Comparison of ENCODE assay signal across 21 cellular contexts in the genomic region with DNA sequence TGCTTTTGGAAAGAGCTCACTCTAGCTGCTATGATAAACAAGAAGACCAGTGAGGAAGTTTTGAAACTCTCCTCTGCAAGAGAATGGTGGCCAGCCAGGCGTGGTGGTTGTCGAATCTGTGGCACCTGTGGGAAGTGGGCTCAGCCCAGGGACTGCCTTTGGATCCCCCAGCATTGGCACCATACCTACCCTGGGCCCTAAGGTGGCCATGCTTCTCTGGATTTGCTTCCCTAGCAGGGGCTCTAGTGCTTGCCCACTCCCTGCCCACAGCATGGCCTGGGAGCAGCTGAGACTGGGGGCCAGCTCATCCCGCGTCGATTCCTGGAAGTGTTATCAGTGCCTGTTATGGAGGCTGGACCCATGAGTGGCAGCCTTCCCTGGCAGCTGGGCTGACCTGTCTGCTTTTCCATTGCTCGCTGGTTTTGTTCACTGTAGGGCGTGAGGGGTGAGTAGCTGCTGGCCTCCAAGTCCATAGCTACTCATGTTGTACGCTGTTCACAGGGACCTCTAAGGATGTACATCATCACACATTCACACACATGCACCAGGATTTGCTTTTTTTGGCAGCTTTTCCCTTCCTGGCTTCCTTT. TPM values are rescaled to one million over a fixed set of nuclear protein-coding genes. Genes with fewer than 3 reads are reported as not detected.
DNase-seq lines count a peak whose midpoint lies in the region; ATAC-seq and TF ChIP-seq lines count a peak whose summit lies in the region.
"Had no signal": no experiment of that assay in that cellular context is flagged by ENCODE, and none has a peak within 500 bp of the region (broad histone marks: within the 10 kb centered on the region; RNA-seq: fewer than 3 reads in every experiment).

No MANE protein-coding gene starts in this region.

- H3K4me1 Mint-ChIP-seq in CD14-positive monocyte, result peaks cover 69% of the 10 kb centered on the region
- peaks cover 12% of the 10 kb centered on the region for H3K4me1 Mint-ChIP-seq in central memory CD8-positive, alpha-beta T cell

- H3K27me3 Mint-ChIP-seq in CD14-positive monocyte (ENCODE audit: low read depth in 3 of 3), result no peaks in the 10 kb centered on the region
- H3K27me3 Mint-ChIP-seq in central memory CD8-positive, alpha-beta T cell, result peaks cover 33% of the 10 kb centered on the region

- no peak for ATAC-seq in central memory CD8-positive, alpha-beta T cell (replicated peaks; ENCODE audit: extremely low read depth, poor library complexity, severe bottlenecking)
- ATAC-seq in GM19351 (IDR thresholded peaks at IDR 0.05; ENCODE audit: unreplicated experiment), result no peak
- ATAC-seq: CD8-positive, alpha-beta T cell; gastroesophageal sphincter; stimulated activated effector memory CD8-positive, alpha-beta T cell treated with anti-CD3 and anti-CD28 coated beads, Interleukin-12 subunit alpha, Interleukin-12 subunit beta, amount 100 ng/mL, for 72 hours had no signal

- peak overlapping the region; percentile 30 for H3K4ac ChIP-seq in neuronal stem cell (ENCODE audit: low read length)

- peak overlapping the region; percentile 67 for H3K23ac ChIP-seq in neuronal stem cell (ENCODE audit: low read depth, low read length, poor library complexity)

- H3K4me1 ChIP-seq in neuronal stem cell (ENCODE audit: control insufficient read depth in 2 of 2, insufficient read depth in 1 of 2, low read depth in 1 of 2, low read length in 2 of 2), result peaks cover 8 to 9% of the 10 kb centered on the region in 2 donors

- no peaks in the 10 kb centered on the region for H3K36me3 ChIP-seq in neuronal stem cell (replicated peaks in 1 of 2; ENCODE audit: control insufficient read depth in 2 of 2, insufficient read depth in 2 of 2, low read length in 2 of 2)
- H3K36me3 ChIP-seq: gastroesophageal sphincter had no signal

- DNase-seq in CD14-positive monocyte (ENCODE audit: low spot score) (no peak), HFF-Myc (ENCODE audit: extremely low read depth, low read depth) (no peak), neuronal stem cell (ENCODE audit: low spot score) (no peak), NCI-H1417 (lab: John Stamatoyannopoulos, UW) (no peak), Ammon's horn (ENCODE audit: low spot score) (no peak), KBM-7 (no peak)
- DNase-seq in central memory CD8-positive, alpha-beta T cell (ENCODE audit: low spot score in 2 of 2), result no peak
- DNase-seq: activated CD4-positive, alpha-beta T cell treated with anti-CD3 and anti-CD28 coated beads, Interleukin-2, amount 10 ng/mL, durations not matched to agents 7 days and 5 days; amygdala; effector memory CD4-positive, alpha-beta T cell; islet precursor cell; KG1; NCI-H146; NCI-H526 treated with DMSO at 0.1 percent for 48 hours; retina; stimulated activated CD4-positive, alpha-beta T cell treated with anti-CD3 and anti-CD28 coated beads, Interleukin-4, amount 100 ng/mL, for 4 hours; T-helper 9 cell had no signal

- no peak overlapping the region for H2BK12ac ChIP-seq in neuronal stem cell (ENCODE audit: low read length)

- H3K27ac Mint-ChIP-seq in CD14-positive monocyte, result peak overlapping the region; percentile 99 to 100 (median 99)
- peak overlapping the region; percentile 41 for H3K27ac Mint-ChIP-seq in central memory CD8-positive, alpha-beta T cell (ENCODE audit: low read depth)
- H3K27ac Mint-ChIP-seq: activated CD4-positive, alpha-beta T cell treated with anti-CD3 and anti-CD28 coated beads, Interleukin-2, amount 10 ng/mL, durations not matched to agents 7 days and 5 days; CD8-positive, alpha-beta T cell; stimulated activated effector memory CD8-positive, alpha-beta T cell treated with anti-CD3 and anti-CD28 coated beads, Interleukin-12 subunit alpha, Interleukin-12 subunit beta, amount 100 ng/mL, for 72 hours had no signal

- peak overlapping the region; percentile 45 for H3K18ac ChIP-seq in neuronal stem cell (ENCODE audit: low read length)

- H2AK5ac ChIP-seq in neuronal stem cell (ENCODE audit: low read depth, low read length), result no peak overlapping the region

- no peak overlapping the region for H2AFZ ChIP-seq in neuronal stem cell (ENCODE audit: low read length)

- H3K27me3 ChIP-seq in neuronal stem cell (ENCODE audit: control insufficient read depth in 3 of 3, insufficient read depth in 3 of 3, low read depth in 1 of 3, low read length in 3 of 3), result peaks cover 0 to 21% (median 18%) of the 10 kb centered on the region in 3 experiments
- H3K27me3 ChIP-seq: gastroesophageal sphincter had no signal

- no peak for TF ChIP-seq CTCF in CD14-positive monocyte (IDR thresholded peaks at IDR 0.05)
- TF ChIP-seq CTCF in HFF-Myc (IDR thresholded peaks at IDR 0.05; ENCODE audit: low read depth, low read length, missing control alignments), result no peak

- H3K4me3 ChIP-seq in HFF-Myc (replicated peaks; ENCODE audit: low read depth, low read length) (peak overlapping the region; percentile 89), neuronal stem cell (ENCODE audit: low read length in 2 of 2) (no peak overlapping the region)
- H3K4me3 ChIP-seq: gastroesophageal sphincter had no signal

- no peak overlapping the region for H3K4me2 ChIP-seq in neuronal stem cell (ENCODE audit: insufficient read depth, low read length, poor library complexity, severe bottlenecking)

- no peaks in the 10 kb centered on the region for H3K9me3 ChIP-seq in neuronal stem cell (replicated peaks in 1 of 2; ENCODE audit: control insufficient read depth in 2 of 2, insufficient read depth in 1 of 2, low read depth in 1 of 2, low read length in 2 of 2)
- H3K9me3 ChIP-seq: gastroesophageal sphincter had no signal

- WGBS in neuronal stem cell (ENCODE audit: extremely low coverage in 2 of 2, insufficient read length in 2 of 2, insufficient replicate concordance in 1 of 2), 2 donors, result no CpG with 5 or more reads among the region's 8 CpGs

- H2BK120ac ChIP-seq in neuronal stem cell (ENCODE audit: low read depth, low read length), result no peak overlapping the region

- H2BK5ac ChIP-seq in neuronal stem cell (ENCODE audit: low read length), result no peak overlapping the region

- peaks cover 0 to 4% (median 2%) of the 10 kb centered on the region in 7 donors for H3K9me3 Mint-ChIP-seq in CD14-positive monocyte
- H3K9me3 Mint-ChIP-seq in central memory CD8-positive, alpha-beta T cell, result no peaks in the 10 kb centered on the region
- H3K9me3 Mint-ChIP-seq: activated CD4-positive, alpha-beta T cell treated with anti-CD3 and anti-CD28 coated beads, Interleukin-2, amount 10 ng/mL, durations not matched to agents 7 days and 5 days; CD8-positive, alpha-beta T cell; stimulated activated effector memory CD8-positive, alpha-beta T cell treated with anti-CD3 and anti-CD28 coated beads, Interleukin-12 subunit alpha, Interleukin-12 subunit beta, amount 100 ng/mL, for 72 hours had no signal

- intact Hi-C loops in CD14-positive monocyte (cut with micrococcal nuclease), result loop anchor here (5.0 to 10.0 kb wide), 3 partner anchors 66 to 568 kb away; a partner anchor contains a TSS

- in situ Hi-C loops in KBM-7 (cut with MboI; ENCODE audit: low pct_unique_long_range_greater_than_20kb, low sequenced_read_pairs), result no loop called here

- peaks cover 6 to 7% of the 10 kb centered on the region in 2 donors for H3K36me3 Mint-ChIP-seq in CD14-positive monocyte
- no peaks in the 10 kb centered on the region for H3K36me3 Mint-ChIP-seq in central memory CD8-positive, alpha-beta T cell (ENCODE audit: insufficient read depth)
- H3K36me3 Mint-ChIP-seq: CD8-positive, alpha-beta T cell had no signal

- H3K9ac ChIP-seq in neuronal stem cell (ENCODE audit: low read depth, low read length, poor library complexity), result no peak overlapping the region

- no peak overlapping the region for H3K14ac ChIP-seq in neuronal stem cell (ENCODE audit: low read length)

- H3K27ac ChIP-seq in neuronal stem cell (replicated peaks; ENCODE audit: low read length), result no peak overlapping the region

- H4K91ac ChIP-seq in neuronal stem cell (ENCODE audit: low read depth, low read length, poor library complexity), result no peak overlapping the region

- peak overlapping the region; percentile 96 to 98 for H3K4me3 Mint-ChIP-seq in CD14-positive monocyte
- no peak overlapping the region for H3K4me3 Mint-ChIP-seq in central memory CD8-positive, alpha-beta T cell

- H3K79me1 ChIP-seq in neuronal stem cell (ENCODE audit: low read depth, low read length), result no peaks in the 10 kb centered on the region

- H4K8ac ChIP-seq in neuronal stem cell (ENCODE audit: low read depth, low read length), result no peak overlapping the region

- no peak overlapping the region for H2BK15ac ChIP-seq in neuronal stem cell (ENCODE audit: low read length)

RNA-seq across cellular contexts. Expression of a gene that starts 2.3 kb away (rescaled TPM):
- polyA plus RNA-seq in CD14-positive monocyte, result 10 to 100 TPM; 12.2 to 13.0 TPM
- 0.10 TPM for polyA plus RNA-seq in neuronal stem cell (2013, experiment 1 of 2)
- 0.06 TPM for polyA plus RNA-seq in neuronal stem cell (2013, experiment 2 of 2)

RNA-seq across cellular contexts. Expression of a gene that starts 39.0 kb away (rescaled TPM):
- not detected for polyA plus RNA-seq in CD14-positive monocyte
- polyA plus RNA-seq in neuronal stem cell (2013, experiment 1 of 2), result 20.0 TPM
- 18.6 TPM for polyA plus RNA-seq in neuronal stem cell (2013, experiment 2 of 2)
